Comparison of ENCODE assay signal across 1 cellular context in the genomic region with DNA sequence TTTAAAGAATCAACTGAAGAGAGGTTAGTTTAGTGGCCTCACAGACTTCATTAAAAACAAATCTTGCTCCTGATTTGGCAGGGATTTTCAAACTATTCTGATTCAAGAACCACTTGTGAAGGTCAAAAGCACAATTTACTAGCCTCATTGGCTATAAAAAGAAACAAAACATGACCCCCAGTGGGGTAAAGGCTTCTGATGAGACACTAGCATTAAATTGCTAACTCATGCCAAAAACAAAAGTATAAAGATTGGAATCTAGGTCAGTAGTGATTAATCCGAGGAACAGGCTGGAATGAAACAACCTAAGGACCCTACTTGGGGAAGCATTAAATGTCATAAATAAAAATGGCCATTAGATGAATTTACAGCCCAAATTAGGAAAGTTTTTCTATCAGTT.
TF ChIP-seq lines count a peak whose summit lies in the region.

No MANE protein-coding gene starts in this region.

TF ChIP-seq in GM23338, 12 proteins besides CTCF, POLR2A, EP300 and RAD21 (continued from another document):
- TF ChIP-seq ZNF462 (CRISPR knock-in tag; IDR thresholded peaks at IDR 0.05) (no peak), STAT1 (IDR thresholded peaks at IDR 0.05; ENCODE audit: unreplicated experiment) (no peak), POLR2AphosphoS5 (IDR thresholded peaks at IDR 0.05; ENCODE audit: low read depth) (no peak), EZH2 (IDR thresholded peaks at IDR 0.05; ENCODE audit: low read depth, unreplicated experiment) (no peak), JUNB (IDR thresholded peaks at IDR 0.05; ENCODE audit: unreplicated experiment) (no peak), ZNF331 (CRISPR knock-in tag; IDR thresholded peaks at IDR 0.05; ENCODE audit: low read depth) (no peak), EZH2phosphoT487 (IDR thresholded peaks at IDR 0.05; ENCODE audit: unreplicated experiment) (no peak)
- TF ChIP-seq, protein P1, sequence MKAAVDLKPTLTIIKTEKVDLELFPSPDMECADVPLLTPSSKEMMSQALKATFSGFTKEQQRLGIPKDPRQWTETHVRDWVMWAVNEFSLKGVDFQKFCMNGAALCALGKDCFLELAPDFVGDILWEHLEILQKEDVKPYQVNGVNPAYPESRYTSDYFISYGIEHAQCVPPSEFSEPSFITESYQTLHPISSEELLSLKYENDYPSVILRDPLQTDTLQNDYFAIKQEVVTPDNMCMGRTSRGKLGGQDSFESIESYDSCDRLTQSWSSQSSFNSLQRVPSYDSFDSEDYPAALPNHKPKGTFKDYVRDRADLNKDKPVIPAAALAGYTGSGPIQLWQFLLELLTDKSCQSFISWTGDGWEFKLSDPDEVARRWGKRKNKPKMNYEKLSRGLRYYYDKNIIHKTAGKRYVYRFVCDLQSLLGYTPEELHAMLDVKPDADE (IDR thresholded peaks at IDR 0.05): no peak
